Comparison of ENCODE assay signal across 23 cellular contexts in the genomic region with DNA sequence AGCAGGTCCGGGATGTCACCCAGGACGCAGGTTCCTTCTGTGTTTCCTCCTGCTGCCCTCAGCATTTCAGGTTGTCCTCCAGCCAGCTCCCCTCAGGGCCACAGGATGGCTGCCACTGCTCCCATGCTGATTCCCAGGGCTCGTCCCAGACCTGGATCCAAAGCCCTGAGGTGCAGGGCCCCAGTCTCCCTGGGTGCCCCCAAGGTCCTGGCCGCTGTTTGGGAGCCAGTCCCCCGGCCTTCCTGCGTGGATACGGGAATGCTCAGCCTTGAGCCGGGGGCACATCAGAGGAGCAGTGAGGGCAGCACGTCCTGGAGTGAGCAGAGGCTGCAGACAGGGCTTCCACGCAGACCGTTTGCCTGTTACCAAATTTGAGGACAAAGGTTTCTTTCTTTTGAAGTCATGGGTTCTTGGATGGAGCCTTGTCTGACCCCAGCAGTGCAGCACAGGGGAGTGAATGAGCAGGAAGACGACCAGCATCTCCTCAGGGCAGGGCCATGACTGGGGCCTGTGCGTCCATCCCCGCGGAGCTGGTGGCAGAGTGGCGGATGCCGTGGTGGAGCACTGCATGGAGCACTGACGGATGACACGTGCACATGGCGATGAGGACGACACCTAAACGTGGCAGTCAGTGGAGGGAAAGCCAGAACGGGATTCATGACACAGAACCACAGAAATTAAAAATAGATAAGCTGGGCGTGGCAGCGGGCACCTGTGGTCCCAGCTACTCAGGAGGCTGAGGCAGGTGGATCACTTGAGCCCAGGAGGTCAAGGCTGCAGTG. TPM values are rescaled to one million over a fixed set of nuclear protein-coding genes. Genes with fewer than 3 reads are reported as not detected.
A peak's percentile ranks its signal among the peaks of the same experiment; 100 is the strongest.
DNase-seq lines count a peak whose midpoint lies in the region; ATAC-seq, FAIRE-seq and TF ChIP-seq lines count a peak whose summit lies in the region.
"Had no signal": no experiment of that assay in that cellular context is flagged by ENCODE, and none has a peak within 500 bp of the region (broad histone marks: within the 10 kb centered on the region; RNA-seq: fewer than 3 reads in every experiment).

No MANE protein-coding gene starts in this region.

- H3K9me3 ChIP-seq in DOHH2 (ENCODE audit: control insufficient read depth, insufficient read depth, low read length) (no peaks in the 10 kb centered on the region), T-helper 17 cell (ENCODE audit: control insufficient read depth, low read length, poor library complexity, severe bottlenecking) (no peaks in the 10 kb centered on the region), HepG2 (ENCODE audit: low read length) (no peaks in the 10 kb centered on the region)
- H3K9me3 ChIP-seq: right lobe of liver had no signal

- DNase-seq in T-helper 17 cell = no peak
- DNase-seq in HepG2 (ENCODE audit: low spot score) = no peak
- no peak for DNase-seq in glutamatergic neuron
- no peak for DNase-seq in cerebellar nuclear complex (lab: John Stamatoyannopoulos, UW)
- DNase-seq: activated CD4-positive, alpha-beta T cell treated with anti-CD3 and anti-CD28 coated beads for 36 hours; activated CD8-positive, alpha-beta memory T cell treated with anti-CD3 and anti-CD28 coated beads for 24 hours; activated naive CD8-positive, alpha-beta T cell treated with anti-CD3 and anti-CD28 coated beads for 36 hours; effector CD8-positive, alpha-beta T cell; GF-D8; HCEC 1CT; kidney glomerular epithelial cell; mesendoderm; NCI-H187 treated with DMSO at 0.1 percent for 48 hours; NCI-H2227 treated with DMSO at 0.1 percent for 48 hours; NCI-H774; stimulated activated CD8-positive, alpha-beta memory T cell treated with anti-CD3 and anti-CD28 coated beads, Interleukin-4, amount 100 ng/mL, for 48 hours had no signal

- H3K27me3 ChIP-seq in DOHH2 (ENCODE audit: control insufficient read depth, low read length) = no peaks in the 10 kb centered on the region
- peaks cover 0 to 34% of the 10 kb centered on the region in 2 experiments; a peak in 4 of 5 replicates for H3K27me3 ChIP-seq in HepG2 (ENCODE audit: control insufficient read depth in 1 of 2, insufficient read depth in 2 of 2, low read length in 2 of 2)
- H3K27me3 ChIP-seq: right lobe of liver had no signal

- no peak for ATAC-seq in T-helper 17 cell
- ATAC-seq in HepG2 = no peak
- ATAC-seq in stimulated activated memory B cell treated with anti-CD40 and anti-IgM and Interleukin-4, amounts not matched to agents 10 μg/mL and 1 μg/mL and 100 μg/mL, for 72 hours = no peak
- no peak for ATAC-seq in HG02970 (IDR thresholded peaks at IDR 0.05; ENCODE audit: low FRiP score, unreplicated experiment)
- ATAC-seq: activated CD4-positive, alpha-beta T cell treated with anti-CD3 and anti-CD28 coated beads for 36 hours; CD8-positive, alpha-beta T cell; naive thymus-derived CD4-positive, alpha-beta T cell; right lobe of liver had no signal

- H4K20me1 ChIP-seq in DOHH2 (ENCODE audit: control insufficient read depth, insufficient read depth, low read depth, low read length) (no peaks in the 10 kb centered on the region), HepG2 (ENCODE audit: insufficient read depth, low read length) (no peaks in the 10 kb centered on the region)

- H3K9me2 ChIP-seq in DOHH2 (replicated peaks; ENCODE audit: control insufficient read depth, low read length) = no peaks in the 10 kb centered on the region

- H3K4me2 ChIP-seq in DOHH2 (ENCODE audit: low read length) = peak overlapping the region; percentile 87
- H3K4me2 ChIP-seq in HepG2 (ENCODE audit: low read depth, low read length) = no peak overlapping the region
- H3K4me2 ChIP-seq: KMS-11 had no signal

- H3K9ac ChIP-seq in HepG2 (ENCODE audit: insufficient read depth, low read depth, low read length) = no peak overlapping the region
- H3K9ac ChIP-seq: KMS-11 had no signal

- POLR2A ChIA-PET in HepG2 (lab: Yijun Ruan, JAX) = no interaction called here

- TF ChIP-seq POLR2A in HepG2 (IDR thresholded peaks at IDR 0.05; ENCODE audit: insufficient read depth in 1 of 2, low read depth in 2 of 2, low read length in 2 of 2) = no peak

- BruUV-seq in HepG2 (replicated peaks; lab: Mats Ljungman, UMichigan) = no TSS peak

- H3K4me3 Mint-ChIP-seq in T-helper 17 cell (no peak overlapping the region), glutamatergic neuron (ENCODE audit: unreplicated experiment) (no peak overlapping the region)
- H3K4me3 Mint-ChIP-seq in stimulated activated memory B cell treated with anti-CD40 and anti-IgM and Interleukin-4, amounts not matched to agents 10 μg/mL and 1 μg/mL and 100 μg/mL, for 72 hours = no peak overlapping the region
- H3K4me3 Mint-ChIP-seq: activated CD4-positive, alpha-beta T cell treated with anti-CD3 and anti-CD28 coated beads for 36 hours; activated naive CD8-positive, alpha-beta T cell treated with anti-CD3 and anti-CD28 coated beads for 36 hours; CD8-positive, alpha-beta T cell had no signal

- no peaks in the 10 kb centered on the region for H3K9me3 Mint-ChIP-seq in stimulated activated memory B cell treated with anti-CD40 and anti-IgM and Interleukin-4, amounts not matched to agents 10 μg/mL and 1 μg/mL and 100 μg/mL, for 72 hours
- H3K9me3 Mint-ChIP-seq in glutamatergic neuron (ENCODE audit: unreplicated experiment) = peaks cover 3% of the 10 kb centered on the region
- H3K9me3 Mint-ChIP-seq: activated naive CD8-positive, alpha-beta T cell treated with anti-CD3 and anti-CD28 coated beads for 36 hours; CD8-positive, alpha-beta T cell had no signal

- TF ChIP-seq EP300 in HepG2 (IDR thresholded peaks at IDR 0.05; ENCODE audit: low read depth in 2 of 2, low read length in 2 of 2) = no peak
- no peak for TF ChIP-seq EP300 in HepG2 (CRISPR knock-in tag; IDR thresholded peaks at IDR 0.05; ENCODE audit: borderline replicate concordance)

- H3K27ac Mint-ChIP-seq in T-helper 17 cell (peak overlapping the region; percentile 63), glutamatergic neuron (ENCODE audit: unreplicated experiment) (no peak overlapping the region)
- peak overlapping the region; percentile 90 for H3K27ac Mint-ChIP-seq in stimulated activated memory B cell treated with anti-CD40 and anti-IgM and Interleukin-4, amounts not matched to agents 10 μg/mL and 1 μg/mL and 100 μg/mL, for 72 hours
- H3K27ac Mint-ChIP-seq: activated CD4-positive, alpha-beta T cell treated with anti-CD3 and anti-CD28 coated beads for 36 hours; activated naive CD8-positive, alpha-beta T cell treated with anti-CD3 and anti-CD28 coated beads for 36 hours; CD8-positive, alpha-beta T cell had no signal

- H3K4me3 ChIP-seq in DOHH2 (ENCODE audit: low read length) (peak overlapping the region; percentile 63), HepG2 (replicated peaks in 1 of 3; ENCODE audit: insufficient read depth in 1 of 3, low read depth in 2 of 3, low read length in 3 of 3) (no peak overlapping the region)
- H3K4me3 ChIP-seq: right lobe of liver had no signal

- TF ChIP-seq RAD21 in HepG2 (CRISPR knock-in tag; IDR thresholded peaks at IDR 0.05) = no peak

- peaks cover 11% of the 10 kb centered on the region for H3F3A ChIP-seq in DOHH2 (ENCODE audit: control insufficient read depth, insufficient read depth)

- no peaks in the 10 kb centered on the region for H3K36me3 ChIP-seq in DOHH2 (ENCODE audit: control insufficient read depth, low read length)
- H3K36me3 ChIP-seq in HepG2 (replicated peaks in 1 of 2; ENCODE audit: control insufficient read depth in 1 of 2, insufficient read depth in 2 of 2, low read length in 2 of 2) = no peaks in the 10 kb centered on the region; a peak in 1 of 5 replicates
- H3K36me3 ChIP-seq: right lobe of liver had no signal

- intact Hi-C loops in HepG2 (cut with micrococcal nuclease; ENCODE audit: unreplicated experiment) = no loop called here

- H3K79me2 ChIP-seq in DOHH2 (ENCODE audit: control insufficient read depth, low read length) (no peaks in the 10 kb centered on the region), HepG2 (ENCODE audit: insufficient read depth, low read length) (no peaks in the 10 kb centered on the region)

- in situ Hi-C loops in HepG2 (cut with HindIII; ENCODE audit: extremely low pct_ligation_motif_present, low pct_unique_long_range_greater_than_20kb) = no loop called here

- 45% methylated on average over 19 of the region's 25 CpGs for WGBS in HepG2 (ENCODE audit: low lambda C conversion rate)

- FAIRE-seq in HepG2 (lab: Jason Lieb, UNC) = no peak

- H3K4me1 ChIP-seq in DOHH2 (ENCODE audit: control insufficient read depth, low read length) (peaks cover 56% of the 10 kb centered on the region), HepG2 (ENCODE audit: insufficient read depth, low read length) (no peaks in the 10 kb centered on the region; the same call in 1 of the 2 replicates)

- H2AFZ ChIP-seq in HepG2 (ENCODE audit: low read length) = no peak overlapping the region

- H3K4me1 Mint-ChIP-seq in T-helper 17 cell (peaks cover 17% of the 10 kb centered on the region), glutamatergic neuron (ENCODE audit: low read depth, unreplicated experiment) (peaks cover 14% of the 10 kb centered on the region)
- H3K4me1 Mint-ChIP-seq in stimulated activated memory B cell treated with anti-CD40 and anti-IgM and Interleukin-4, amounts not matched to agents 10 μg/mL and 1 μg/mL and 100 μg/mL, for 72 hours = peaks cover 65% of the 10 kb centered on the region
- H3K4me1 Mint-ChIP-seq: activated CD4-positive, alpha-beta T cell treated with anti-CD3 and anti-CD28 coated beads for 36 hours had no signal

- H3K27me3 Mint-ChIP-seq in T-helper 17 cell (peaks cover 7% of the 10 kb centered on the region), glutamatergic neuron (ENCODE audit: unreplicated experiment) (peaks cover 11% of the 10 kb centered on the region)
- no peaks in the 10 kb centered on the region for H3K27me3 Mint-ChIP-seq in stimulated activated memory B cell treated with anti-CD40 and anti-IgM and Interleukin-4, amounts not matched to agents 10 μg/mL and 1 μg/mL and 100 μg/mL, for 72 hours
- H3K27me3 Mint-ChIP-seq: activated CD4-positive, alpha-beta T cell treated with anti-CD3 and anti-CD28 coated beads for 36 hours; activated naive CD8-positive, alpha-beta T cell treated with anti-CD3 and anti-CD28 coated beads for 36 hours; naive thymus-derived CD4-positive, alpha-beta T cell had no signal

- TF ChIP-seq CTCF in DOHH2 (IDR thresholded peaks at IDR 0.05; ENCODE audit: low read depth, low read length, poor library complexity, severe bottlenecking) (no peak), HepG2 (CRISPR knock-in tag; IDR thresholded peaks at IDR 0.05) (no peak), glutamatergic neuron (IDR thresholded peaks at IDR 0.05; ENCODE audit: partially characterized antibody, unreplicated experiment) (no peak)

- CTCF ChIA-PET in HepG2 (lab: Yijun Ruan, JAX; ENCODE audit: low intra/inter-chr PET ratio, low total read pairs) = no interaction called here

- peaks cover 2% of the 10 kb centered on the region for H3K36me3 Mint-ChIP-seq in T-helper 17 cell (ENCODE audit: low read depth)
- H3K36me3 Mint-ChIP-seq in stimulated activated memory B cell treated with anti-CD40 and anti-IgM and Interleukin-4, amounts not matched to agents 10 μg/mL and 1 μg/mL and 100 μg/mL, for 72 hours = no peaks in the 10 kb centered on the region
- H3K36me3 Mint-ChIP-seq in glutamatergic neuron (ENCODE audit: unreplicated experiment) = no peaks in the 10 kb centered on the region
- H3K36me3 Mint-ChIP-seq: activated naive CD8-positive, alpha-beta T cell treated with anti-CD3 and anti-CD28 coated beads for 36 hours; naive thymus-derived CD4-positive, alpha-beta T cell had no signal

- H3K27ac ChIP-seq in DOHH2 (ENCODE audit: low read depth, low read length) (peak overlapping the region; percentile 81), HepG2 (ENCODE audit: extremely low read length, insufficient read depth, low read length) (no peak overlapping the region)
- H3K27ac ChIP-seq: KMS-11, right lobe of liver had no signal

RNA-seq across cellular contexts. Expression of gene CACNA2D4, which starts 12.6 kb away (rescaled TPM):
- 10 to 100 TPM; 18.1 to 25.2 TPM for total RNA-seq in T-helper 17 cell
- 7.2 and 14.2 TPM in 2 replicates for total RNA-seq in HepG2 (2016; rRNA removed; fragmentation: Illumina TruSeq; extraction: Trizol)
- total RNA-seq in HepG2 (2016; cell fraction: cytosol; rRNA removed; fragmentation: Illumina TruSeq; extraction: Trizol; ENCODE audit: low read depth) = 8.0 and 8.7 TPM in 2 replicates
- total RNA-seq in HepG2 (2016; cell fraction: insoluble cytoplasmic fraction; rRNA removed; fragmentation: Illumina TruSeq; extraction: Trizol) = 8.0 and 14.5 TPM in 2 replicates
- total RNA-seq in HepG2 (2016; cell fraction: membrane; rRNA removed; fragmentation: Illumina TruSeq; extraction: Trizol) = 14.1 and 16.1 TPM in 2 replicates
- 15.5 and 18.8 TPM in 2 replicates for total RNA-seq in HepG2 (2016; cell fraction: nucleus; rRNA removed; fragmentation: Illumina TruSeq; extraction: Trizol)
- 136 and 160 TPM in 2 replicates for polyA plus RNA-seq in HepG2 (2011; rRNA removed)
- polyA plus RNA-seq in HepG2 (2011; cell fraction: cytosol; rRNA removed) = 115 and 149 TPM in 2 replicates
- 402 and 439 TPM in 2 replicates for polyA plus RNA-seq in HepG2 (2011; cell fraction: nucleus; rRNA removed)
- 73.6 and 103 TPM in 2 replicates for polyA plus RNA-seq in HepG2 (2012)
- polyA plus RNA-seq in HepG2 (2016; cell fraction: cytosol; fragmentation: Illumina TruSeq; extraction: Trizol; ENCODE audit: low read depth) = 7.6 and 9.3 TPM in 2 replicates
- 10.4 and 11.5 TPM in 2 replicates for polyA plus RNA-seq in HepG2 (2016; cell fraction: insoluble cytoplasmic fraction; fragmentation: Illumina TruSeq; extraction: Trizol; ENCODE audit: low read depth)
- polyA plus RNA-seq in HepG2 (2016; cell fraction: membrane; fragmentation: Illumina TruSeq; extraction: Trizol; ENCODE audit: low read depth) = 13.7 and 16.7 TPM in 2 replicates
- polyA plus RNA-seq in HepG2 (2016; cell fraction: nucleus; fragmentation: Illumina TruSeq; extraction: Trizol; ENCODE audit: insufficient read depth, low read depth) = 27.6 and 41.2 TPM in 2 replicates
- polyA minus RNA-seq in HepG2 (2011; rRNA and poly(A)+ RNA removed; ENCODE audit: low replicate concordance) = 202 TPM in 1 of 2 replicates, not detected in the other
- polyA minus RNA-seq in HepG2 (2011; cell fraction: cytosol; rRNA and poly(A)+ RNA removed) = 42.4 and 44.5 TPM in 2 replicates
- 135 and 155 TPM in 2 replicates for polyA minus RNA-seq in HepG2 (2011; cell fraction: nucleus; rRNA and poly(A)+ RNA removed)
- not detected for total RNA-seq in glutamatergic neuron (ENCODE audit: unreplicated experiment)
